ENCODE assay signal across 8 cellular contexts in the genomic region with DNA sequence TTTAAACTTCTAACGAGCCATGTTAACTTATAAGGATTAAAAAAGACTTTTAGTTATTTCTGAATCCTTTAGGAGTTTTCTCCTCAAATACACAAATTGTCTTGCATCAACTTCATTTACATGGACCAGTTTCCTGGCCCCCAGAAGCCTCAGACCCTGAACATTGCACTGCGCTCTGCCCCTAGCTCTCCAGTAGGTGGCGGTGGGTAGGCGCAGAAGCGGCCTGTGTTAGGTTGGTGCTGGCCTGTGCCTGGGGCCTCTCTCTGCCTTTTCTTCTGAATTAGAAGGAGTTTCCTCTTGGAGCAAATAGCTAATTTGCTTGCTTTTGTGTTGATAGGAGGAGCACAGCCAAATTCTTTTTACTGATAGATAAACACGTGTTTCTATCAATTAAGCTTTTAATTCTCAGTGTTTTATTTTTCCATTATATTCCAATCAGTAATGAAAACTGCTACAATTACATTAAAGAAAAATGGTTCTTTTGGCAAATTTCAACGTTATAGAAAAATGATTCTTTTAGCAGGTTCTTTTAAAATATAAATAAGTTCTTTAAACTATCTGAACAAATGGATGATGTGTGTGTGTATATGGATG. TPM values are rescaled to one million over a fixed set of nuclear protein-coding genes. Genes with fewer than 3 reads are reported as not detected.
DNase-seq lines count a peak whose midpoint lies in the region; ATAC-seq and TF ChIP-seq lines count a peak whose summit lies in the region.

No MANE protein-coding gene starts in this region.

- WGBS in lung, 2 donors, result 32 to 37% methylated on average over 7 of the region's 7 CpGs

- H3K9me3 ChIP-seq in lung (ENCODE audit: control insufficient read depth in 2 of 2, insufficient read depth in 1 of 2, low read length in 1 of 2), result no peaks in the 10 kb centered on the region

- peak; percentile 43 for TF ChIP-seq CTCF in lung (IDR thresholded peaks at IDR 0.05; ENCODE audit: control extremely low read depth, extremely low read depth)

- H3K36me3 ChIP-seq in lung (ENCODE audit: control insufficient read depth in 2 of 2, insufficient read depth in 2 of 2, low read length in 2 of 2), result peaks cover 0 to 7% of the 10 kb centered on the region in 2 donors

- H3K27me3 ChIP-seq in lung (ENCODE audit: control insufficient read depth, insufficient read depth), result no peaks in the 10 kb centered on the region

- ATAC-seq in GM19463 (IDR thresholded peaks at IDR 0.05; ENCODE audit: unreplicated experiment) (peak; percentile 91), HG03520 (IDR thresholded peaks at IDR 0.05; ENCODE audit: unreplicated experiment) (peak; percentile 85), lung (ENCODE audit: insufficient read depth, low FRiP score) (peak; percentile 80)

- peak; percentile 71 for DNase-seq in COLO668 (lab: John Stamatoyannopoulos, UW; ENCODE audit: unreplicated experiment)
- DNase-seq in NCI-H526 treated with DMSO at 0.1 percent for 48 hours (lab: John Stamatoyannopoulos, UW), result peak; percentile 59
- peak; percentile 9 to 29 for DNase-seq in activated CD4-positive, alpha-beta T cell treated with anti-CD3 and anti-CD28 coated beads, Interleukin-2, amount 50 U/mL, for 4 hours
- DNase-seq in effector CD8-positive, alpha-beta T cell (lab: John Stamatoyannopoulos, UW), result peak; percentile 12
- peak; percentile 54 for DNase-seq in lung (ENCODE audit: low spot score)
- peak; percentile 75 for DNase-seq in stimulated activated CD8-positive, alpha-beta memory T cell treated with anti-CD3 and anti-CD28 coated beads, Interleukin-4, amount 100 ng/mL, for 48 hours

- no peak overlapping the region for H3K4me3 ChIP-seq in lung

- H3K4me1 ChIP-seq in lung (ENCODE audit: control insufficient read depth in 2 of 2, insufficient read depth in 2 of 2, low read length in 2 of 2), result peaks cover 0 to 2% of the 10 kb centered on the region in 2 donors

- no peak overlapping the region for H3K27ac ChIP-seq in lung (ENCODE audit: low read depth in 1 of 2, low read length in 1 of 2)

RNA-seq across cellular contexts. Expression of a gene that starts 44.4 kb away (rescaled TPM):
- 10 to 100 TPM; 22.6 to 39.2 TPM for total RNA-seq in lung
- 10 to 100 TPM; 17.4 to 26.5 TPM for polyA plus RNA-seq in lung

Comparison
In these comparisons a context has a peak if more than half of its experiments do, and no peak if none do; other contexts are left out.
1. DNase-seq: peak in every context shown above with its lines; median percentile 75 in stimulated activated CD8-positive, alpha-beta memory T cell treated with anti-CD3 and anti-CD28 coated beads, Interleukin-4, amount 100 ng/mL, for 48 hours; 71 in COLO668; 59 in NCI-H526 treated with DMSO at 0.1 percent for 48 hours; 54 in lung; 19 in activated CD4-positive, alpha-beta T cell treated with anti-CD3 and anti-CD28 coated beads, Interleukin-2, amount 50 U/mL, for 4 hours; 12 in effector CD8-positive, alpha-beta T cell.